In genomic region chr16:66983033-66983432, GRCh38 we compare ENCODE assay signal across 19 cellular contexts. TPM values are rescaled to one million over a fixed set of nuclear protein-coding genes. Genes with fewer than 3 reads are reported as not detected.
DNase-seq lines count a peak whose midpoint lies in the region; ATAC-seq lines count a peak whose summit lies in the region.
"Had no signal": no experiment of that assay in that cellular context is flagged by ENCODE, and none has a peak within 500 bp of the region (broad histone marks: within the 10 kb centered on the region; RNA-seq: fewer than 3 reads in every experiment).

No MANE protein-coding gene starts in this region.

- H3K4me3 Mint-ChIP-seq in activated CD4-positive, alpha-beta T cell treated with anti-CD3 and anti-CD28 coated beads, Interleukin-2, amount 10 ng/mL, durations not matched to agents 7 days and 5 days, result no peak overlapping the region
- H3K4me3 Mint-ChIP-seq in activated CD4-positive, alpha-beta memory T cell treated with anti-CD3 and anti-CD28 coated beads, Interleukin-2, amount 10 ng/mL, durations not matched to agents 7 days and 5 days, result no peak overlapping the region
- no peak overlapping the region for H3K4me3 Mint-ChIP-seq in activated naive CD8-positive, alpha-beta T cell treated with anti-CD3 and anti-CD28 coated beads for 36 hours
- H3K4me3 Mint-ChIP-seq: CD8-positive, alpha-beta T cell had no signal

- DNase-seq in activated CD4-positive, alpha-beta T cell treated with anti-CD3 and anti-CD28 coated beads, Interleukin-2, amount 10 ng/mL, durations not matched to agents 7 days and 5 days, result no peak
- DNase-seq in activated CD4-positive, alpha-beta T cell treated with anti-CD3 and anti-CD28 coated beads, Interleukin-2, amount 50 U/mL, for 1 hour, result no peak
- no peak for DNase-seq in activated CD4-positive, alpha-beta memory T cell treated with anti-CD3 and anti-CD28 coated beads, Interleukin-2, amount 10 ng/mL, durations not matched to agents 7 days and 5 days
- DNase-seq in activated naive CD8-positive, alpha-beta T cell treated with anti-CD3 and anti-CD28 coated beads for 36 hours, result no peak
- DNase-seq in DMS53 (lab: John Stamatoyannopoulos, UW), result no peak
- DNase-seq: CD8-positive, alpha-beta T cell; DND-41; GM23248; HCEC 1CT; Karpas-422; MG63; NCI-H1092; NCI-H146; NCI-H2081; NCI-H510A; NCI-H774; PC-3 had no signal

- CTCF ChIA-PET in activated CD4-positive, alpha-beta T cell treated with anti-CD3 and anti-CD28 coated beads, Interleukin-2, amount 10 ng/mL, durations not matched to agents 7 days and 5 days (lab: Charles Lee), result interaction anchor here (0.6 to 1.9 kb wide), 8 partner anchors 11 to 270 kb away, joined by 3 to 9 read pairs (median 5); no protein-coding TSS in a partner anchor
- CTCF ChIA-PET in activated CD4-positive, alpha-beta memory T cell treated with anti-CD3 and anti-CD28 coated beads, Interleukin-2, amount 10 ng/mL, durations not matched to agents 7 days and 5 days (lab: Charles Lee), result interaction anchor here (0.7 to 3.1 kb wide), 9 partner anchors 8 to 244 kb away, joined by 3 to 20 read pairs (median 3); partner anchors contain the start of gene TMEM208

- H3K36me3 Mint-ChIP-seq in activated CD4-positive, alpha-beta T cell treated with anti-CD3 and anti-CD28 coated beads, Interleukin-2, amount 10 ng/mL, durations not matched to agents 7 days and 5 days (ENCODE audit: low read depth), result peaks cover 5% of the 10 kb centered on the region
- H3K36me3 Mint-ChIP-seq in activated CD4-positive, alpha-beta memory T cell treated with anti-CD3 and anti-CD28 coated beads, Interleukin-2, amount 10 ng/mL, durations not matched to agents 7 days and 5 days (ENCODE audit: low read depth), result peaks cover 23% of the 10 kb centered on the region
- peaks cover 8% of the 10 kb centered on the region for H3K36me3 Mint-ChIP-seq in activated naive CD8-positive, alpha-beta T cell treated with anti-CD3 and anti-CD28 coated beads for 36 hours
- H3K36me3 Mint-ChIP-seq: CD8-positive, alpha-beta T cell had no signal

- H3K4me1 Mint-ChIP-seq in activated CD4-positive, alpha-beta T cell treated with anti-CD3 and anti-CD28 coated beads, Interleukin-2, amount 10 ng/mL, durations not matched to agents 7 days and 5 days, result peaks cover 79% of the 10 kb centered on the region
- H3K4me1 Mint-ChIP-seq in activated CD4-positive, alpha-beta memory T cell treated with anti-CD3 and anti-CD28 coated beads, Interleukin-2, amount 10 ng/mL, durations not matched to agents 7 days and 5 days, result peaks cover 77% of the 10 kb centered on the region
- H3K4me1 Mint-ChIP-seq in activated naive CD8-positive, alpha-beta T cell treated with anti-CD3 and anti-CD28 coated beads for 36 hours, result peaks cover 49% of the 10 kb centered on the region

- H3K9me3 Mint-ChIP-seq in activated CD4-positive, alpha-beta T cell treated with anti-CD3 and anti-CD28 coated beads, Interleukin-2, amount 10 ng/mL, durations not matched to agents 7 days and 5 days, result peaks cover 4% of the 10 kb centered on the region
- peaks cover 4% of the 10 kb centered on the region for H3K9me3 Mint-ChIP-seq in activated CD4-positive, alpha-beta memory T cell treated with anti-CD3 and anti-CD28 coated beads, Interleukin-2, amount 10 ng/mL, durations not matched to agents 7 days and 5 days
- H3K9me3 Mint-ChIP-seq in activated naive CD8-positive, alpha-beta T cell treated with anti-CD3 and anti-CD28 coated beads for 36 hours, result no peaks in the 10 kb centered on the region
- H3K9me3 Mint-ChIP-seq: CD8-positive, alpha-beta T cell had no signal

- ATAC-seq in GM18873 (IDR thresholded peaks at IDR 0.05; ENCODE audit: low FRiP score, unreplicated experiment), result no peak
- ATAC-seq: CD8-positive, alpha-beta T cell; GM12878; PC-3 had no signal

- H3K27ac Mint-ChIP-seq in activated CD4-positive, alpha-beta T cell treated with anti-CD3 and anti-CD28 coated beads, Interleukin-2, amount 10 ng/mL, durations not matched to agents 7 days and 5 days, result peak overlapping the region; percentile 96
- peak overlapping the region; percentile 98 for H3K27ac Mint-ChIP-seq in activated CD4-positive, alpha-beta memory T cell treated with anti-CD3 and anti-CD28 coated beads, Interleukin-2, amount 10 ng/mL, durations not matched to agents 7 days and 5 days
- peak overlapping the region; percentile 98 for H3K27ac Mint-ChIP-seq in activated naive CD8-positive, alpha-beta T cell treated with anti-CD3 and anti-CD28 coated beads for 36 hours
- H3K27ac Mint-ChIP-seq: CD8-positive, alpha-beta T cell had no signal

- H3K27me3 Mint-ChIP-seq in activated CD4-positive, alpha-beta T cell treated with anti-CD3 and anti-CD28 coated beads, Interleukin-2, amount 10 ng/mL, durations not matched to agents 7 days and 5 days, result no peaks in the 10 kb centered on the region
- H3K27me3 Mint-ChIP-seq in activated CD4-positive, alpha-beta memory T cell treated with anti-CD3 and anti-CD28 coated beads, Interleukin-2, amount 10 ng/mL, durations not matched to agents 7 days and 5 days, result no peaks in the 10 kb centered on the region
- peaks cover 5% of the 10 kb centered on the region for H3K27me3 Mint-ChIP-seq in activated naive CD8-positive, alpha-beta T cell treated with anti-CD3 and anti-CD28 coated beads for 36 hours

- POLR2A ChIA-PET in activated CD4-positive, alpha-beta T cell treated with anti-CD3 and anti-CD28 coated beads, Interleukin-2, amount 10 ng/mL, durations not matched to agents 7 days and 5 days (lab: Charles Lee), result no interaction called here
- POLR2A ChIA-PET in activated CD4-positive, alpha-beta memory T cell treated with anti-CD3 and anti-CD28 coated beads, Interleukin-2, amount 10 ng/mL, durations not matched to agents 7 days and 5 days (lab: Charles Lee), result interaction anchor here (0.6 to 4.6 kb wide), 10 partner anchors 23 to 580 kb away, joined by 3 to 81 read pairs (median 5); partner anchors contain the start of genes CBFB, CTCF, FBXL8 and FHOD1

RNA-seq across cellular contexts. Expression of gene CES4A, which starts 5.4 kb away (rescaled TPM):
- total RNA-seq in activated CD4-positive, alpha-beta T cell treated with anti-CD3 and anti-CD28 coated beads, Interleukin-2, amount 10 ng/mL, durations not matched to agents 7 days and 5 days, result 10 to 100 TPM; 28.9 to 30.5 TPM
- total RNA-seq in activated CD4-positive, alpha-beta memory T cell treated with anti-CD3 and anti-CD28 coated beads, Interleukin-2, amount 10 ng/mL, durations not matched to agents 7 days and 5 days, result 10 to 100 TPM; 37.8 to 39.3 TPM
- 1 to 10 TPM; 3.5 to 4.6 TPM for total RNA-seq in activated naive CD8-positive, alpha-beta T cell treated with anti-CD3 and anti-CD28 coated beads for 36 hours

RNA-seq across cellular contexts. Expression of gene CES3, which starts 22.0 kb away (rescaled TPM):
- total RNA-seq in activated CD4-positive, alpha-beta T cell treated with anti-CD3 and anti-CD28 coated beads, Interleukin-2, amount 10 ng/mL, durations not matched to agents 7 days and 5 days, result 1 to 10 TPM; 5.9 to 6.4 TPM
- total RNA-seq in activated CD4-positive, alpha-beta memory T cell treated with anti-CD3 and anti-CD28 coated beads, Interleukin-2, amount 10 ng/mL, durations not matched to agents 7 days and 5 days, result 1 to 10 TPM; 6.1 to 6.3 TPM
- under 1 TPM; 0.43 to 0.80 TPM for total RNA-seq in activated naive CD8-positive, alpha-beta T cell treated with anti-CD3 and anti-CD28 coated beads for 36 hours
- total RNA-seq: GM23248 had no signal

RNA-seq across cellular contexts. Expression of gene CBFB, which starts 45.9 kb away (rescaled TPM):
- 100 to 1,000 TPM; 218 to 222 TPM for total RNA-seq in activated CD4-positive, alpha-beta T cell treated with anti-CD3 and anti-CD28 coated beads, Interleukin-2, amount 10 ng/mL, durations not matched to agents 7 days and 5 days
- total RNA-seq in activated CD4-positive, alpha-beta memory T cell treated with anti-CD3 and anti-CD28 coated beads, Interleukin-2, amount 10 ng/mL, durations not matched to agents 7 days and 5 days, result 100 to 1,000 TPM; 236 to 238 TPM
- total RNA-seq in activated naive CD8-positive, alpha-beta T cell treated with anti-CD3 and anti-CD28 coated beads for 36 hours, result 100 to 1,000 TPM; 110 to 114 TPM

RNA-seq across cellular contexts. Expression of gene CES2, which starts 47.7 kb away (rescaled TPM):
- 10 to 100 TPM; 31.5 to 34.9 TPM for total RNA-seq in activated CD4-positive, alpha-beta T cell treated with anti-CD3 and anti-CD28 coated beads, Interleukin-2, amount 10 ng/mL, durations not matched to agents 7 days and 5 days
- total RNA-seq in activated CD4-positive, alpha-beta memory T cell treated with anti-CD3 and anti-CD28 coated beads, Interleukin-2, amount 10 ng/mL, durations not matched to agents 7 days and 5 days, result 10 to 100 TPM; 32.9 to 33.5 TPM
- total RNA-seq in activated naive CD8-positive, alpha-beta T cell treated with anti-CD3 and anti-CD28 coated beads for 36 hours, result 10 to 100 TPM; 23.3 to 24.9 TPM

RNA-seq across cellular contexts. Expression of gene CIAO2B, which starts 48.8 kb away (rescaled TPM):
- total RNA-seq in activated CD4-positive, alpha-beta T cell treated with anti-CD3 and anti-CD28 coated beads, Interleukin-2, amount 10 ng/mL, durations not matched to agents 7 days and 5 days, result 100 to 1,000 TPM in 1 of 2 experiments, 10 to 100 TPM in 1; 95.2 to 112 TPM
- total RNA-seq in activated CD4-positive, alpha-beta memory T cell treated with anti-CD3 and anti-CD28 coated beads, Interleukin-2, amount 10 ng/mL, durations not matched to agents 7 days and 5 days, result 100 to 1,000 TPM; 116 to 121 TPM
- 100 to 1,000 TPM; 152 to 153 TPM for total RNA-seq in activated naive CD8-positive, alpha-beta T cell treated with anti-CD3 and anti-CD28 coated beads for 36 hours

Comparison
In these comparisons a context has a peak if more than half of its experiments do, and no peak if none do; other contexts are left out.
1. RNA of gene CES4A, which starts 5.4 kb away (total RNA-seq): 37.8 to 39.3 TPM in activated CD4-positive, alpha-beta memory T cell treated with anti-CD3 and anti-CD28 coated beads, Interleukin-2, amount 10 ng/mL, durations not matched to agents 7 days and 5 days and 28.9 to 30.5 TPM in activated CD4-positive, alpha-beta T cell treated with anti-CD3 and anti-CD28 coated beads, Interleukin-2, amount 10 ng/mL, durations not matched to agents 7 days and 5 days; 3.5 to 4.6 TPM in activated naive CD8-positive, alpha-beta T cell treated with anti-CD3 and anti-CD28 coated beads for 36 hours; every median in the first group is over 4 times any median in the second.
2. Peak in every context shown above with its lines, with median percentiles within 50 percentile points of each other: H3K27ac Mint-ChIP-seq.